1 cellular context compared by ENCODE assay signal in the genomic region with DNA sequence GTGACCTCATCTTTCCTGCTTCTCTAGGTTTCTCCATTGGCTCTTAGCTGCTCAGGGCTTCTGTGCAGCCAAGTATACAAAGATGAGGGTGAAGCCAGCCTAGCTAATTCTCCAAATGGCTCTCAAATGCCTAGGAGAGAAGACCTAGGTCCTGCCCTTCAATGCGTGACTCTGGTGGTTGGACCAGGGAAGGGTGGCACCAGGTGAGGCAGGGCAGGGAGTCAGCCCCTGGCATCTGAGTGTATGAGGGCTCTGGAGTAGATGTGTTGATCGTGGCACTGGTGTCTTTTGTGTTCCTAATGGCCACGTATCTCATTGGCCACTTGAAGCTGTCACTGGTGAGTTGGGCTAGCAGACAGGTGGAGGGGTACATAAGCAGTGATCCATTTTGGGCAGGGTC.
TF ChIP-seq lines count a peak whose summit lies in the region.

No MANE protein-coding gene starts in this region.

TF ChIP-seq in HEK293, 187 proteins besides CTCF, POLR2A, EP300 and RAD21 (continued from another document):
- TF ChIP-seq, protein P1, sequence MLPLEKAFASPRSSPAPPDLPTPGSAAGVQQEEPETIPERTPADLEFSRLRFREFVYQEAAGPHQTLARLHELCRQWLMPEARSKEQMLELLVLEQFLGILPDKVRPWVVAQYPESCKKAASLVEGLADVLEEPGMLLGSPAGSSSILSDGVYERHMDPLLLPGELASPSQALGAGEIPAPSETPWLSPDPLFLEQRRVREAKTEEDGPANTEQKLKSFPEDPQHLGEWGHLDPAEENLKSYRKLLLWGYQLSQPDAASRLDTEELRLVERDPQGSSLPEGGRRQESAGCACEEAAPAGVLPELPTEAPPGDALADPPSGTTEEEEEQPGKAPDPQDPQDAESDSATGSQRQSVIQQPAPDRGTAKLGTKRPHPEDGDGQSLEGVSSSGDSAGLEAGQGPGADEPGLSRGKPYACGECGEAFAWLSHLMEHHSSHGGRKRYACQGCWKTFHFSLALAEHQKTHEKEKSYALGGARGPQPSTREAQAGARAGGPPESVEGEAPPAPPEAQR (tag by site-specific recombination; IDR thresholded peaks at IDR 0.05) = no peak
- TF ChIP-seq, protein P2, sequence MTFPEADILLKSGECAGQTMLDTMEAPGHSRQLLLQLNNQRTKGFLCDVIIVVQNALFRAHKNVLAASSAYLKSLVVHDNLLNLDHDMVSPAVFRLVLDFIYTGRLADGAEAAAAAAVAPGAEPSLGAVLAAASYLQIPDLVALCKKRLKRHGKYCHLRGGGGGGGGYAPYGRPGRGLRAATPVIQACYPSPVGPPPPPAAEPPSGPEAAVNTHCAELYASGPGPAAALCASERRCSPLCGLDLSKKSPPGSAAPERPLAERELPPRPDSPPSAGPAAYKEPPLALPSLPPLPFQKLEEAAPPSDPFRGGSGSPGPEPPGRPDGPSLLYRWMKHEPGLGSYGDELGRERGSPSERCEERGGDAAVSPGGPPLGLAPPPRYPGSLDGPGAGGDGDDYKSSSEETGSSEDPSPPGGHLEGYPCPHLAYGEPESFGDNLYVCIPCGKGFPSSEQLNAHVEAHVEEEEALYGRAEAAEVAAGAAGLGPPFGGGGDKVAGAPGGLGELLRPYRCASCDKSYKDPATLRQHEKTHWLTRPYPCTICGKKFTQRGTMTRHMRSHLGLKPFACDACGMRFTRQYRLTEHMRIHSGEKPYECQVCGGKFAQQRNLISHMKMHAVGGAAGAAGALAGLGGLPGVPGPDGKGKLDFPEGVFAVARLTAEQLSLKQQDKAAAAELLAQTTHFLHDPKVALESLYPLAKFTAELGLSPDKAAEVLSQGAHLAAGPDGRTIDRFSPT (tag by site-specific recombination; IDR thresholded peaks at IDR 0.05) = no peak
